In genomic region chr4:8192748-8193738, GRCh38 we compare ENCODE assay signal across 10 cellular contexts. TPM values are rescaled to one million over a fixed set of nuclear protein-coding genes. Genes with fewer than 3 reads are reported as not detected.
DNase-seq lines count a peak whose midpoint lies in the region; ATAC-seq, FAIRE-seq and TF ChIP-seq lines count a peak whose summit lies in the region.
"Had no signal": no experiment of that assay in that cellular context is flagged by ENCODE, and none has a peak within 500 bp of the region (broad histone marks: within the 10 kb centered on the region; RNA-seq: fewer than 3 reads in every experiment).

No MANE protein-coding gene starts in this region.

- no peaks in the 10 kb centered on the region for H3F3A ChIP-seq in PC-3 (ENCODE audit: low read length, unreplicated experiment)

- DNase-seq in Right ventricle myocardium inferior (ENCODE audit: missing footprints) (peak; percentile 68), left ventricle myocardium superior (no peak), HTR-8/SVneo (ENCODE audit: insufficient read length, low spot score) (no peak), PC-3 (peak; percentile 69), osteoblast (ENCODE audit: insufficient read length, low spot score, missing footprints) (peak; percentile 93), D341Med (ENCODE audit: low spot score) (no peak)

- POLR2A ChIA-PET in PC-3 (lab: Charles Lee; ENCODE audit: unreplicated experiment), result no interaction called here

- FAIRE-seq in HTR-8/SVneo (lab: Jason Lieb, UNC), result peak; percentile 86
- FAIRE-seq: endometrium had no signal

- no peaks in the 10 kb centered on the region for H4K20me1 ChIP-seq in PC-3 (ENCODE audit: low read length)
- H4K20me1 ChIP-seq in osteoblast (ENCODE audit: insufficient read depth, low read length), result no peaks in the 10 kb centered on the region

- no peaks in the 10 kb centered on the region for H3K79me2 ChIP-seq in PC-3 (ENCODE audit: low read length)
- H3K79me2 ChIP-seq in osteoblast (ENCODE audit: insufficient read depth, low read length), result no peaks in the 10 kb centered on the region

- H3K9me2 ChIP-seq in PC-3 (replicated peaks; ENCODE audit: low read length), result no peaks in the 10 kb centered on the region

- H3K4me1 ChIP-seq in PC-3 (ENCODE audit: insufficient read depth, low read length), result peaks cover 27% of the 10 kb centered on the region
- peaks cover 6% of the 10 kb centered on the region for H3K4me1 ChIP-seq in ectodermal cell (ENCODE audit: control insufficient read depth, insufficient read depth, low read length)
- H3K4me1 ChIP-seq in osteoblast (ENCODE audit: insufficient read depth, low read length), result peaks cover 20% of the 10 kb centered on the region
- H3K4me1 ChIP-seq: HAP-1 had no signal

- H3K36me3 ChIP-seq in PC-3 (ENCODE audit: low read depth, low read length), result no peaks in the 10 kb centered on the region
- H3K36me3 ChIP-seq in ectodermal cell (ENCODE audit: control insufficient read depth, insufficient read depth, low read length), result no peaks in the 10 kb centered on the region
- no peaks in the 10 kb centered on the region for H3K36me3 ChIP-seq in osteoblast (ENCODE audit: insufficient read depth, low read length)
- H3K36me3 ChIP-seq: HAP-1 had no signal

- no peak overlapping the region for H3K9ac ChIP-seq in PC-3 (ENCODE audit: low read length)

- CTCF ChIA-PET in PC-3 (lab: Charles Lee), result interaction anchor here (2.0 to 2.7 kb wide), 1 partner anchor 16 kb away, joined by 18 to 21 read pairs; no protein-coding TSS in a partner anchor

- H3K9me3 ChIP-seq in PC-3 (ENCODE audit: low read length) (no peaks in the 10 kb centered on the region), ectodermal cell (ENCODE audit: control insufficient read depth, low read length) (no peaks in the 10 kb centered on the region), osteoblast (ENCODE audit: low read depth, low read length) (no peaks in the 10 kb centered on the region)
- H3K9me3 ChIP-seq: HAP-1 had no signal

- peak; percentile 54 for TF ChIP-seq CTCF in PC-3 (conservative IDR thresholded peaks at IDR 0.05; ENCODE audit: low read depth, low read length)
- TF ChIP-seq CTCF in osteoblast (IDR thresholded peaks at IDR 0.05; ENCODE audit: extremely low read depth, low read depth, low read length), result peak; percentile 33

- intact Hi-C loops in Right ventricle myocardium inferior (cut with DNase I), result loop anchor here (1.0 kb wide), 1 partner anchor 16 kb away; no protein-coding TSS in a partner anchor
- intact Hi-C loops in left ventricle myocardium superior (cut with micrococcal nuclease), result no loop called here
- intact Hi-C loops in PC-3 (cut with micrococcal nuclease), result loop anchor here (1.0 kb wide), 1 partner anchor 16 kb away; no protein-coding TSS in a partner anchor

- H3K4me2 ChIP-seq in PC-3 (ENCODE audit: low read length) (no peak overlapping the region), osteoblast (ENCODE audit: insufficient read depth, low read length) (no peak overlapping the region)

- H3K27me3 ChIP-seq in PC-3 (ENCODE audit: low read length) (no peaks in the 10 kb centered on the region), ectodermal cell (ENCODE audit: control insufficient read depth, insufficient read depth, low read length, poor library complexity, severe bottlenecking) (no peaks in the 10 kb centered on the region), osteoblast (ENCODE audit: insufficient read depth, low read length) (peaks cover 6% of the 10 kb centered on the region)

- H2AFZ ChIP-seq in PC-3 (ENCODE audit: low read length) (no peak overlapping the region), osteoblast (ENCODE audit: low read length) (no peak overlapping the region)

- no peak overlapping the region for H3K4me3 ChIP-seq in PC-3 (ENCODE audit: low read length)
- no peak overlapping the region for H3K4me3 ChIP-seq in ectodermal cell (ENCODE audit: insufficient read depth, low read depth, low read length)
- H3K4me3 ChIP-seq in osteoblast (ENCODE audit: insufficient read depth, low read length), result no peak overlapping the region
- H3K4me3 ChIP-seq: HAP-1 had no signal

- BruUV-seq in PC-3 (replicated peaks; lab: Mats Ljungman, UMichigan), result no TSS peak

- 86% methylated on average over 18 of the region's 18 CpGs for WGBS in ectodermal cell, 2 experiments

- H3K27ac ChIP-seq in PC-3 (ENCODE audit: low read length), result no peak overlapping the region
- peak overlapping the region; percentile 26 for H3K27ac ChIP-seq in ectodermal cell (ENCODE audit: insufficient read depth, low read depth, low read length, poor library complexity, severe bottlenecking)
- H3K27ac ChIP-seq in osteoblast (ENCODE audit: low read depth, low read length), result no peak overlapping the region

- peak; percentile 8 for ATAC-seq in Right ventricle myocardium inferior
- no peak for ATAC-seq in left ventricle myocardium superior
- ATAC-seq in GM21619 (IDR thresholded peaks at IDR 0.05; ENCODE audit: unreplicated experiment), result peak; percentile 78
- peak; percentile 65 for ATAC-seq in PC-3

RNA-seq across cellular contexts. Expression of gene SH3TC1, which starts 6.0 kb away (rescaled TPM):
- total RNA-seq in Right ventricle myocardium inferior (11.2 TPM), left ventricle myocardium superior (8.7 TPM), PC-3 (2014; rRNA removed) (22.6 and 23.1 TPM in 2 replicates), osteoblast (3.5 and 3.6 TPM in 2 replicates)
- 0.26 TPM for polyA plus RNA-seq in ectodermal cell (2013, experiment 1 of 4)
- 0.18 TPM for polyA plus RNA-seq in ectodermal cell (2013, experiment 2 of 4)
- polyA plus RNA-seq in ectodermal cell (2013, experiment 3 of 4), result 0.16 TPM
- polyA plus RNA-seq in ectodermal cell (2013, experiment 4 of 4), result 0.20 TPM

RNA-seq across cellular contexts. Expression of gene ABLIM2, which starts 34.4 kb away (rescaled TPM):
- total RNA-seq in Right ventricle myocardium inferior (24.9 TPM), left ventricle myocardium superior (28.3 TPM), PC-3 (2014; rRNA removed) (3.2 and 3.6 TPM in 2 replicates), osteoblast (0.29 and 0.36 TPM in 2 replicates)
- 0.87 TPM for polyA plus RNA-seq in ectodermal cell (2013, experiment 1 of 4)
- polyA plus RNA-seq in ectodermal cell (2013, experiment 2 of 4), result 1.1 TPM
- 1.6 TPM for polyA plus RNA-seq in ectodermal cell (2013, experiment 3 of 4)
- polyA plus RNA-seq in ectodermal cell (2013, experiment 4 of 4), result 1.1 TPM

Comparison
In these comparisons a context has a peak if more than half of its experiments do, and no peak if none do; other contexts are left out.
1. DNase-seq: peak in Right ventricle myocardium inferior (single experiment), PC-3 (single experiment) and osteoblast (single experiment); none in left ventricle myocardium superior (single experiment), HTR-8/SVneo (single experiment) and D341Med (single experiment).